In the genomic region with DNA sequence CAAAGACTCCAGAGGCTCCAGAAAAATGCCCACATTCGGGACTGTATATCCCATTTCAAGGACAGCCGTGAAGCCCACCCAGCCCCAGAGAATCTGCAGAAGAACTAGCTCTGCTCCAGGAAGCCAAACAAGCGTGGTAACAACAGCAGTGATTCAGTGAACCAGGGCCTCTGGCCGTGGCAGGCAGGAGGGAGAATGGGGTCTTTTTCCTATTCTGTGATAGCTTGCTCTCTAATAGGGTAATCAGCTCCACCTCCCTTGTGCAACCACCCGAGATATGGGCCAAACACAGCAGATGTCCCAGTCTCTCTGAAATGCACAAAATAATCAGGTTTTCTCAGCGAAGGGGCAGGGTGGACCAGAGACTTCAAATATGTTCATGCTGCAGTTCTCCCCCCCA, we compare ENCODE assay signal across 14 cellular contexts. TPM values are rescaled to one million over a fixed set of nuclear protein-coding genes. Genes with fewer than 3 reads are reported as not detected.
DNase-seq lines count a peak whose midpoint lies in the region; ATAC-seq and TF ChIP-seq lines count a peak whose summit lies in the region.
"Had no signal": no experiment of that assay in that cellular context is flagged by ENCODE, and none has a peak within 500 bp of the region (broad histone marks: within the 10 kb centered on the region; RNA-seq: fewer than 3 reads in every experiment).

No MANE protein-coding gene starts in this region.

- no peak for TF ChIP-seq POLR2A in sigmoid colon (IDR thresholded peaks at IDR 0.05)

- H3K27me3 Mint-ChIP-seq in GM23338 (ENCODE audit: insufficient read depth, low read depth, poor library complexity) (peaks cover 6% of the 10 kb centered on the region), endothelial cell (ENCODE audit: unreplicated experiment) (peaks cover 7% of the 10 kb centered on the region), neural progenitor cell (ENCODE audit: insufficient read depth, low read depth) (peaks cover 9% of the 10 kb centered on the region)

- H3K4me1 Mint-ChIP-seq in GM23338 (peaks cover 31% of the 10 kb centered on the region), endothelial cell (ENCODE audit: unreplicated experiment) (peaks cover 61% of the 10 kb centered on the region), neural progenitor cell (peaks cover 24% of the 10 kb centered on the region)

- H3K36me3 Mint-ChIP-seq in GM23338 (ENCODE audit: low read depth) (no peaks in the 10 kb centered on the region), endothelial cell (ENCODE audit: low read depth, unreplicated experiment) (peaks cover 19% of the 10 kb centered on the region), neural progenitor cell (peaks cover 9% of the 10 kb centered on the region)
- H3K36me3 Mint-ChIP-seq: CD8-positive, alpha-beta T cell had no signal

- no peaks in the 10 kb centered on the region for H3K36me3 ChIP-seq in BE2C
- no peaks in the 10 kb centered on the region for H3K36me3 ChIP-seq in GM23338 (ENCODE audit: insufficient read depth)
- H3K36me3 ChIP-seq in neural progenitor cell = no peaks in the 10 kb centered on the region
- H3K36me3 ChIP-seq in sigmoid colon = no peaks in the 10 kb centered on the region
- H3K36me3 ChIP-seq: HAP-1 had no signal

- H3F3A ChIP-seq in GM23338 (replicated peaks; ENCODE audit: low read depth) = no peaks in the 10 kb centered on the region
- no peaks in the 10 kb centered on the region for H3F3A ChIP-seq in neural progenitor cell (ENCODE audit: low read depth)

- H3K27me3 ChIP-seq in BE2C = no peaks in the 10 kb centered on the region
- no peaks in the 10 kb centered on the region for H3K27me3 ChIP-seq in GM23338 (ENCODE audit: insufficient read depth)
- H3K27me3 ChIP-seq in neural progenitor cell = no peaks in the 10 kb centered on the region
- peaks cover 0 to 2% (median 0%) of the 10 kb centered on the region in 45 donors for H3K27me3 ChIP-seq in dorsolateral prefrontal cortex
- no peaks in the 10 kb centered on the region for H3K27me3 ChIP-seq in sigmoid colon

- H4K20me1 ChIP-seq in GM23338 (replicated peaks; ENCODE audit: insufficient read depth) (no peaks in the 10 kb centered on the region), neural progenitor cell (ENCODE audit: low read depth) (no peaks in the 10 kb centered on the region)

- no peak overlapping the region for H3K9ac ChIP-seq in neural progenitor cell

- H3K79me2 ChIP-seq in GM23338 (replicated peaks; ENCODE audit: insufficient read depth) = 0 out of 2 replicates have a peak, but pooled peaks cover 3% of the 10 kb centered on the region
- no peaks in the 10 kb centered on the region for H3K79me2 ChIP-seq in neural progenitor cell (ENCODE audit: low read depth)

- TF ChIP-seq EP300 in sigmoid colon (IDR thresholded peaks at IDR 0.05) = no peak

- H3K9me3 Mint-ChIP-seq in GM23338 (no peaks in the 10 kb centered on the region), endothelial cell (ENCODE audit: unreplicated experiment) (no peaks in the 10 kb centered on the region), neural progenitor cell (peaks cover 3% of the 10 kb centered on the region)
- H3K9me3 Mint-ChIP-seq: CD14-positive monocyte; CD8-positive, alpha-beta T cell had no signal

- H3K9me3 ChIP-seq in BE2C = peaks cover 2% of the 10 kb centered on the region; the same call in 1 of the 2 replicates
- no peaks in the 10 kb centered on the region for H3K9me3 ChIP-seq in neural progenitor cell (ENCODE audit: low read depth)
- H3K9me3 ChIP-seq in sigmoid colon = no peaks in the 10 kb centered on the region
- H3K9me3 ChIP-seq: HAP-1 had no signal

- intact Hi-C loops in dorsolateral prefrontal cortex (cut with DNase I) = no loop called here
- intact Hi-C loops in sigmoid colon (cut with DNase I) = no loop called here

- H3K9me2 ChIP-seq in GM23338 (ENCODE audit: insufficient read depth) = no peaks in the 10 kb centered on the region; the same call in 1 of the 2 replicates

- DNase-seq in BE2C (peak; percentile 24), GM23338 (ENCODE audit: low spot score) (no peak), endothelial cell (ENCODE audit: low spot score) (no peak), neural progenitor cell (ENCODE audit: low spot score) (no peak), dorsolateral prefrontal cortex (no peak), sigmoid colon (no peak)
- DNase-seq: ACHN; CD8-positive, alpha-beta T cell; COR-L47; DND-41; GDM1 had no signal

- H3K4me3 Mint-ChIP-seq in GM23338 (no peak overlapping the region), endothelial cell (ENCODE audit: unreplicated experiment) (no peak overlapping the region), neural progenitor cell (no peak overlapping the region)
- H3K4me3 Mint-ChIP-seq: CD14-positive monocyte; CD8-positive, alpha-beta T cell had no signal

- peaks cover 23% of the 10 kb centered on the region for H3K4me1 ChIP-seq in BE2C
- peaks cover 20% of the 10 kb centered on the region for H3K4me1 ChIP-seq in GM23338 (ENCODE audit: insufficient read depth)
- H3K4me1 ChIP-seq in neural progenitor cell = peaks cover 9% of the 10 kb centered on the region
- H3K4me1 ChIP-seq in sigmoid colon = peaks cover 0 to 38% (median 11%) of the 10 kb centered on the region in 4 donors
- H3K4me1 ChIP-seq: HAP-1 had no signal

- ATAC-seq in GM23338 = no peak
- ATAC-seq in HG03025 (IDR thresholded peaks at IDR 0.05; ENCODE audit: low FRiP score, unreplicated experiment) = no peak
- ATAC-seq: CD8-positive, alpha-beta T cell had no signal

- H3K27ac Mint-ChIP-seq in GM23338 (peak overlapping the region; percentile 47; the same call in 1 of the 2 replicates), endothelial cell (ENCODE audit: unreplicated experiment) (peak overlapping the region; percentile 36), neural progenitor cell (peak overlapping the region; percentile 57)
- H3K27ac Mint-ChIP-seq: CD8-positive, alpha-beta T cell had no signal

- WGBS in sigmoid colon, 2 donors = 74 to 79% methylated on average over 6 of the region's 6 CpGs

- no peak overlapping the region for H3K4me3 ChIP-seq in BE2C (ENCODE audit: low read depth, low read length)
- H3K4me3 ChIP-seq in GM23338 = no peak overlapping the region
- no peak overlapping the region for H3K4me3 ChIP-seq in neural progenitor cell
- H3K4me3 ChIP-seq in dorsolateral prefrontal cortex = no peak overlapping the region
- H3K4me3 ChIP-seq in sigmoid colon = no peak overlapping the region
- H3K4me3 ChIP-seq: HAP-1 had no signal

- no peak overlapping the region for H3K27ac ChIP-seq in GM23338 (ENCODE audit: low read depth)
- H3K27ac ChIP-seq in neural progenitor cell = no peak overlapping the region
- H3K27ac ChIP-seq in dorsolateral prefrontal cortex = peak overlapping the region in 1 of 59 donors; percentile 20
- H3K27ac ChIP-seq in sigmoid colon = no peak overlapping the region

- H3K4me2 ChIP-seq in GM23338 = no peak overlapping the region
- H3K4me2 ChIP-seq in neural progenitor cell = no peak overlapping the region

- H2AFZ ChIP-seq in GM23338 = no peak overlapping the region
- peak overlapping the region; percentile 34 for H2AFZ ChIP-seq in neural progenitor cell (replicated peaks)

- TF ChIP-seq CTCF in BE2C (IDR thresholded peaks at IDR 0.05; ENCODE audit: low read depth, low read length) (no peak), GM23338 (conservative IDR thresholded peaks at IDR 0.05; ENCODE audit: low read depth in 2 of 2) (no peak), endothelial cell (IDR thresholded peaks at IDR 0.05; ENCODE audit: unreplicated experiment) (no peak), neural progenitor cell (IDR thresholded peaks at IDR 0.05) (no peak), dorsolateral prefrontal cortex (IDR thresholded peaks at IDR 0.05 in 54 of 56, conservative IDR thresholded peaks at IDR 0.05 in 2 of 56; ENCODE audit: low read depth in 1 of 56, partially characterized antibody in 56 of 56) (no peak), sigmoid colon (IDR thresholded peaks at IDR 0.05) (no peak)

TF ChIP-seq in GM23338, 12 proteins besides CTCF, POLR2A, EP300 and RAD21 (continues in another document):
- TF ChIP-seq POLR2AphosphoS5 (IDR thresholded peaks at IDR 0.05; ENCODE audit: low read depth) (no peak), NANOG (IDR thresholded peaks at IDR 0.05; ENCODE audit: borderline replicate concordance) (no peak), ZNF331 (CRISPR knock-in tag; IDR thresholded peaks at IDR 0.05; ENCODE audit: low read depth) (no peak), EZH2 (IDR thresholded peaks at IDR 0.05; ENCODE audit: low read depth, unreplicated experiment) (no peak), STAT1 (IDR thresholded peaks at IDR 0.05; ENCODE audit: unreplicated experiment) (no peak)
- TF ChIP-seq, protein P1, sequence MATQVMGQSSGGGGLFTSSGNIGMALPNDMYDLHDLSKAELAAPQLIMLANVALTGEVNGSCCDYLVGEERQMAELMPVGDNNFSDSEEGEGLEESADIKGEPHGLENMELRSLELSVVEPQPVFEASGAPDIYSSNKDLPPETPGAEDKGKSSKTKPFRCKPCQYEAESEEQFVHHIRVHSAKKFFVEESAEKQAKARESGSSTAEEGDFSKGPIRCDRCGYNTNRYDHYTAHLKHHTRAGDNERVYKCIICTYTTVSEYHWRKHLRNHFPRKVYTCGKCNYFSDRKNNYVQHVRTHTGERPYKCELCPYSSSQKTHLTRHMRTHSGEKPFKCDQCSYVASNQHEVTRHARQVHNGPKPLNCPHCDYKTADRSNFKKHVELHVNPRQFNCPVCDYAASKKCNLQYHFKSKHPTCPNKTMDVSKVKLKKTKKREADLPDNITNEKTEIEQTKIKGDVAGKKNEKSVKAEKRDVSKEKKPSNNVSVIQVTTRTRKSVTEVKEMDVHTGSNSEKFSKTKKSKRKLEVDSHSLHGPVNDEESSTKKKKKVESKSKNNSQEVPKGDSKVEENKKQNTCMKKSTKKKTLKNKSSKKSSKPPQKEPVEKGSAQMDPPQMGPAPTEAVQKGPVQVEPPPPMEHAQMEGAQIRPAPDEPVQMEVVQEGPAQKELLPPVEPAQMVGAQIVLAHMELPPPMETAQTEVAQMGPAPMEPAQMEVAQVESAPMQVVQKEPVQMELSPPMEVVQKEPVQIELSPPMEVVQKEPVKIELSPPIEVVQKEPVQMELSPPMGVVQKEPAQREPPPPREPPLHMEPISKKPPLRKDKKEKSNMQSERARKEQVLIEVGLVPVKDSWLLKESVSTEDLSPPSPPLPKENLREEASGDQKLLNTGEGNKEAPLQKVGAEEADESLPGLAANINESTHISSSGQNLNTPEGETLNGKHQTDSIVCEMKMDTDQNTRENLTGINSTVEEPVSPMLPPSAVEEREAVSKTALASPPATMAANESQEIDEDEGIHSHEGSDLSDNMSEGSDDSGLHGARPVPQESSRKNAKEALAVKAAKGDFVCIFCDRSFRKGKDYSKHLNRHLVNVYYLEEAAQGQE (IDR thresholded peaks at IDR 0.05; ENCODE audit: unreplicated experiment) = no peak

RNA-seq across cellular contexts. Expression of a gene that starts 35.8 kb away (rescaled TPM):
- polyA plus RNA-seq in BE2C (2012; ENCODE audit: insufficient read depth, insufficient read length, low read depth) = 32.1 TPM
- 10.9 and 11.2 TPM in 2 replicates for total RNA-seq in GM23338 (2014; rRNA removed; shearing (Covaris generic))
- polyA plus RNA-seq in GM23338 (2016; fragmentation: Nextera tagmentation; extraction: Ambion mirVana) = 2.6 and 2.7 TPM in 2 replicates
- total RNA-seq in endothelial cell (ENCODE audit: unreplicated experiment) = 148 TPM
- total RNA-seq in neural progenitor cell (ENCODE audit: low replicate concordance) = 0.54 and 0.59 TPM in 2 replicates
- 10 to 100 TPM; 24.1 to 81.5 (median 53.1) TPM for total RNA-seq in dorsolateral prefrontal cortex
- 10 to 100 TPM; 29.9 to 57.9 (median 43.8) TPM for total RNA-seq in sigmoid colon
- 1 to 10 TPM; 2.4 to 8.7 (median 3.5) TPM for polyA plus RNA-seq in sigmoid colon
